ENCODE assay signal across 8 cellular contexts in the genomic region with DNA sequence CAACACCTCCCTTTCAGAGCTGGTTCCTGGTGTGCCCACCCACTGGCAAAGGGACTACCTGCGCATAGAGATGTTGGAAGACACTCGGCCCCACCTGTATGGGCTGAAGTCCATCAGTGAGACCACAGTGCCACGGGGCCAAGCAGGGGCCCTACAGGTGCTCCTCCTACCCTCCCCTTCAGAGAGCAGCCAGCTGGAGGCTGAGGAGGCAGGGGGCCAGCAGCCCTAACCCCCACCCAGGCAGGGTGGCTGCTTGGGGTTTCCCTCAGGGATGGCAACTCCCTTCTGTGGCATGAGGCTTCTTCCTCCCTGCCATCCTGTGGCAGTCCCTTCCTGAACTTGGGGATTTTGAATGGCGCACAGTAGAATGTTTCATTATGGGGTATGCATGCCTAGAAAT.
"Had no signal": no experiment of that assay in that cellular context is flagged by ENCODE, and none has a peak within 500 bp of the region (broad histone marks: within the 10 kb centered on the region; RNA-seq: fewer than 3 reads in every experiment).

No MANE protein-coding gene starts in this region.

- H3K27ac Mint-ChIP-seq: neural progenitor cell had no signal

- H3K4me3 Mint-ChIP-seq: neural progenitor cell, WTC11 had no signal

- H3K36me3 Mint-ChIP-seq: WTC11 had no signal

- H3K9me3 Mint-ChIP-seq: neural progenitor cell, WTC11 had no signal

- ATAC-seq: left lobe of liver, WTC11 had no signal

- DNase-seq: effector CD4-positive, alpha-beta T cell; islet precursor cell; mammary epithelial cell; small intestine; upper lobe of left lung had no signal
